In genomic region chr6:37705239-37706051, GRCh38 we compare ENCODE assay signal across 8 cellular contexts. TPM values are rescaled to one million over a fixed set of nuclear protein-coding genes. Genes with fewer than 3 reads are reported as not detected.
DNase-seq lines count a peak whose midpoint lies in the region; ATAC-seq and TF ChIP-seq lines count a peak whose summit lies in the region.

No MANE protein-coding gene starts in this region.

- H3K4me3 Mint-ChIP-seq in T-helper 17 cell, result peak overlapping the region; percentile 86

- TF ChIP-seq CTCF in GM10266 (IDR thresholded peaks at IDR 0.05; ENCODE audit: control insufficient read depth, insufficient read depth, low read depth, missing control alignments), result peak; percentile 84

- WGBS in urinary bladder, result 3% methylated on average over 45 of the region's 45 CpGs

- no peaks in the 10 kb centered on the region for H3K36me3 Mint-ChIP-seq in T-helper 17 cell (ENCODE audit: low read depth)

- peak; percentile 86 for DNase-seq in GM10266 (ENCODE audit: extremely low spot score)
- peak; percentile 50 to 61 (median 52) for DNase-seq in T-helper 17 cell
- DNase-seq in anterior cingulate cortex (lab: John Stamatoyannopoulos, UW), result peak in 54 of 58 donors; percentile 9 to 91 (median 79)
- peak; percentile 93 for DNase-seq in hepatic stellate cell (ENCODE audit: low spot score)
- no peak for DNase-seq in SIG-M5 (lab: John Stamatoyannopoulos, UW)

- no peaks in the 10 kb centered on the region for H3K27me3 ChIP-seq in rectal smooth muscle tissue (ENCODE audit: control insufficient read depth, insufficient read depth, low read length)

- H3K4me3 ChIP-seq in rectal smooth muscle tissue (ENCODE audit: low read length) (peak overlapping the region; percentile 55), urinary bladder (ENCODE audit: low read depth, low read length) (peak overlapping the region; percentile 47)

- no peak overlapping the region for H3K9ac ChIP-seq in rectal smooth muscle tissue (ENCODE audit: low read length)

- H3K27me3 Mint-ChIP-seq in T-helper 17 cell, result peaks cover 6% of the 10 kb centered on the region

- peaks cover 12% of the 10 kb centered on the region for H3K4me1 Mint-ChIP-seq in T-helper 17 cell

- H3K27ac ChIP-seq in rectal smooth muscle tissue (ENCODE audit: low read depth, low read length) (peak overlapping the region; percentile 67), urinary bladder (ENCODE audit: low read depth) (peak overlapping the region; percentile 69)

- peak overlapping the region; percentile 66 for H3K27ac Mint-ChIP-seq in T-helper 17 cell

- no peaks in the 10 kb centered on the region for H3K9me3 ChIP-seq in T-helper 17 cell (ENCODE audit: control insufficient read depth, low read length, poor library complexity, severe bottlenecking)

- ATAC-seq in HG03342 (IDR thresholded peaks at IDR 0.05; ENCODE audit: unreplicated experiment) (peak; percentile 55), T-helper 17 cell (peak; percentile 89)

- no peaks in the 10 kb centered on the region for H3K4me1 ChIP-seq in rectal smooth muscle tissue (ENCODE audit: control insufficient read depth, insufficient read depth, low read length)
- no peaks in the 10 kb centered on the region for H3K4me1 ChIP-seq in urinary bladder (ENCODE audit: insufficient read depth)

- H3K36me3 ChIP-seq in rectal smooth muscle tissue (ENCODE audit: control insufficient read depth, insufficient read depth, low read length) (no peaks in the 10 kb centered on the region), urinary bladder (ENCODE audit: insufficient read depth) (no peaks in the 10 kb centered on the region)

RNA-seq across cellular contexts. Expression of gene MDGA1, which starts 7.8 kb away (rescaled TPM):
- total RNA-seq in T-helper 17 cell, result 1 to 10 TPM in 1 of 2 donors, under 1 TPM in 1; 0.21 to 2.8 TPM
- 3.6 TPM for total RNA-seq in urinary bladder
- polyA plus RNA-seq in urinary bladder, result 3.3 TPM
